Comparison of ENCODE assay signal across 34 cellular contexts in genomic region chr1:38279148-38279547, GRCh38.
"Had no signal": no experiment of that assay in that cellular context is flagged by ENCODE, and none has a peak within 500 bp of the region (broad histone marks: within the 10 kb centered on the region; RNA-seq: fewer than 3 reads in every experiment).

No MANE protein-coding gene starts in this region.

- DNase-seq: Karpas-422, Kasumi-1, MG63, MM.1S, MV-4-11, NCI-H1048, NCI-H1092, NCI-H1092 treated with DMSO at 0.1 percent for 48 hours, NCI-H1105, NCI-H1105 treated with DMSO at 0.1 percent for 48 hours, NCI-H1417, NCI-H1417 treated with DMSO at 0.1 percent for 48 hours, NCI-H1436, NCI-H1436 treated with DMSO at 0.1 percent for 48 hours, NCI-H146, NCI-H1694, NCI-H1694 treated with DMSO at 0.1 percent for 48 hours, NCI-H187, NCI-H187 treated with DMSO at 0.1 percent for 48 hours, NCI-H1930, NCI-H2029, NCI-H2029 treated with DMSO at 0.1 percent for 48 hours, NCI-H2081, NCI-H2081 treated with DMSO at 0.1 percent for 48 hours, NCI-H2107, NCI-H2171, NCI-H2171 treated with DMSO at 0.1 percent for 48 hours, NCI-H2227 treated with DMSO at 0.1 percent for 48 hours, NCI-H226, NCI-H345, NCI-H446, NCI-H446 treated with DMSO at 0.1 percent for 48 hours, NCI-H510A, NCI-H510A treated with DMSO at 0.1 percent for 48 hours had no signal

- H3K36me3 ChIP-seq: MG63 had no signal

- H3K27me3 ChIP-seq: MG63 had no signal

- H3K9me3 ChIP-seq: MG63 had no signal

- H3K4me3 ChIP-seq: MG63 had no signal
